10 cellular contexts compared by ENCODE assay signal in genomic region chr2:9380702-9381628, GRCh38. TPM values are rescaled to one million over a fixed set of nuclear protein-coding genes. Genes with fewer than 3 reads are reported as not detected.
A peak's percentile ranks its signal among the peaks of the same experiment; 100 is the strongest.
DNase-seq lines count a peak whose midpoint lies in the region; ATAC-seq and TF ChIP-seq lines count a peak whose summit lies in the region.
"Had no signal": no experiment of that assay in that cellular context is flagged by ENCODE, and none has a peak within 500 bp of the region (broad histone marks: within the 10 kb centered on the region; RNA-seq: fewer than 3 reads in every experiment).

No MANE protein-coding gene starts in this region.

- H3K4me3 ChIP-seq in ACC112 (ENCODE audit: low read depth, low read length) (peak overlapping the region; percentile 11; the same call in 1 of the 2 replicates), endodermal cell (ENCODE audit: low read length) (no peak overlapping the region), mucosa of rectum (ENCODE audit: low read length in 2 of 2) (no peak overlapping the region)
- H3K4me3 ChIP-seq: BLaER1, right lobe of liver had no signal

- peaks cover 12% of the 10 kb centered on the region for H3K4me1 Mint-ChIP-seq in endodermal cell

- 90 to 96% methylated on average over 14 to 18 of the region's 18 CpGs for WGBS in endodermal cell (ENCODE audit: insufficient coverage in 1 of 2, insufficient read length in 1 of 2), 2 experiments

- H3K36me3 Mint-ChIP-seq in endodermal cell (ENCODE audit: low read depth) = peaks cover 4% of the 10 kb centered on the region

- TF ChIP-seq CTCF in endodermal cell (conservative IDR thresholded peaks at IDR 0.05) (peak; percentile 10), GM13976 (IDR thresholded peaks at IDR 0.05; ENCODE audit: borderline replicate concordance, control extremely low read depth, extremely low read depth, insufficient read depth, missing control alignments) (no peak)

- no peaks in the 10 kb centered on the region for H3K9me3 Mint-ChIP-seq in endodermal cell

- no peak overlapping the region for H2AFZ ChIP-seq in ACC112 (ENCODE audit: low read length, unreplicated experiment)

- H3K27ac ChIP-seq in ACC112 (ENCODE audit: low read depth, low read length) (peak overlapping the region; percentile 85), endodermal cell (ENCODE audit: low read depth, low read length) (no peak overlapping the region), mucosa of rectum (ENCODE audit: low read depth in 2 of 2, low read length in 2 of 2) (peak overlapping the region; percentile 69 to 75)
- H3K27ac ChIP-seq: BLaER1, right lobe of liver had no signal

- H3K27ac Mint-ChIP-seq in endodermal cell = peak overlapping the region; percentile 83

- ATAC-seq in HG02973 (IDR thresholded peaks at IDR 0.05; ENCODE audit: unreplicated experiment) = no peak

- no peaks in the 10 kb centered on the region for H3K9me3 ChIP-seq in endodermal cell (ENCODE audit: control insufficient read depth, low read length)
- no peaks in the 10 kb centered on the region for H3K9me3 ChIP-seq in mucosa of rectum (ENCODE audit: control insufficient read depth in 2 of 2, low read length in 2 of 2)
- H3K9me3 ChIP-seq: BLaER1, right lobe of liver had no signal

- H3K36me3 ChIP-seq in ACC112 (ENCODE audit: insufficient read depth, low read length) (peaks cover 26% of the 10 kb centered on the region; the same call in 1 of the 2 replicates), endodermal cell (ENCODE audit: control insufficient read depth, insufficient read depth, low read length) (peaks cover 9% of the 10 kb centered on the region), mucosa of rectum (ENCODE audit: control insufficient read depth in 2 of 2, insufficient read depth in 2 of 2, low read length in 2 of 2) (peaks cover 38 to 50% of the 10 kb centered on the region in 2 donors)
- H3K36me3 ChIP-seq: right lobe of liver had no signal

- H3K79me2 ChIP-seq in ACC112 (ENCODE audit: control insufficient read depth, insufficient read depth, low read length, unreplicated experiment) = peaks cover 8% of the 10 kb centered on the region

- H3K9ac ChIP-seq in endodermal cell (ENCODE audit: extremely low read depth, low read length, poor library complexity, severe bottlenecking) (no peak overlapping the region), mucosa of rectum (ENCODE audit: low read depth in 1 of 2, low read length in 2 of 2) (no peak overlapping the region)
- H3K9ac ChIP-seq: BLaER1 had no signal

- no peaks in the 10 kb centered on the region for H3K27me3 Mint-ChIP-seq in endodermal cell (ENCODE audit: insufficient read depth)

- H3K27me3 ChIP-seq in ACC112 (ENCODE audit: insufficient read depth, low read length) = no peaks in the 10 kb centered on the region
- H3K27me3 ChIP-seq in endodermal cell (ENCODE audit: control insufficient read depth, insufficient read depth, low read length, poor library complexity, severe bottlenecking) = no peaks in the 10 kb centered on the region
- no peaks in the 10 kb centered on the region for H3K27me3 ChIP-seq in mucosa of rectum (ENCODE audit: control insufficient read depth in 2 of 2, insufficient read depth in 2 of 2, low read length in 2 of 2)
- H3K27me3 ChIP-seq: BLaER1, right lobe of liver had no signal

- peak; percentile 61 to 84 for DNase-seq in NCI-H446 (lab: John Stamatoyannopoulos, UW)
- peak; percentile 43 for DNase-seq in endodermal cell
- no peak for DNase-seq in NCI-H526 treated with DMSO at 0.1 percent for 48 hours (lab: John Stamatoyannopoulos, UW)
- DNase-seq in GM13976 (ENCODE audit: low spot score) = no peak
- no peak for DNase-seq in RPMI8226
- DNase-seq: right lobe of liver had no signal

- H3K4me1 ChIP-seq in ACC112 (ENCODE audit: control insufficient read depth, insufficient read depth, low read length, unreplicated experiment) (peaks cover 57% of the 10 kb centered on the region), endodermal cell (ENCODE audit: control insufficient read depth, insufficient read depth, low read length) (peaks cover 4% of the 10 kb centered on the region), mucosa of rectum (ENCODE audit: control insufficient read depth in 2 of 2, insufficient read depth in 2 of 2, low read length in 2 of 2) (peaks cover 12 to 20% of the 10 kb centered on the region in 2 donors)
- H3K4me1 ChIP-seq: right lobe of liver had no signal

- no peak overlapping the region for H3K4me3 Mint-ChIP-seq in endodermal cell

- in situ Hi-C loops in GM13976 (cut with MboI; ENCODE audit: low sequenced_read_pairs, unreplicated experiment) = no loop called here

RNA-seq across cellular contexts. Expression of gene ITGB1BP1, which starts 42.4 kb away (rescaled TPM):
- 10 to 100 TPM; 34.9 to 58.9 TPM for total RNA-seq in endodermal cell
- 42.8 TPM for polyA plus RNA-seq in endodermal cell (2013, experiment 1 of 2)
- polyA plus RNA-seq in endodermal cell (2013, experiment 2 of 2) = 47.2 TPM

RNA-seq across cellular contexts. Expression of gene CPSF3, which starts 42.5 kb away (rescaled TPM):
- 10 to 100 TPM; 75.0 to 85.2 TPM for total RNA-seq in endodermal cell
- 95.0 TPM for polyA plus RNA-seq in endodermal cell (2013, experiment 1 of 2)
- polyA plus RNA-seq in endodermal cell (2013, experiment 2 of 2) = 83.4 TPM

Comparison
In these comparisons a context has a peak if more than half of its experiments do, and no peak if none do; other contexts are left out.
1. DNase-seq: peak in NCI-H446 (2 of 2) and endodermal cell (single experiment); none in NCI-H526 treated with DMSO at 0.1 percent for 48 hours (single experiment), GM13976 (single experiment) and RPMI8226 (single experiment).